Comparison of ENCODE assay signal across 9 cellular contexts in genomic region chr13:22757530-22758120, GRCh38.
DNase-seq lines count a peak whose midpoint lies in the region; ATAC-seq and TF ChIP-seq lines count a peak whose summit lies in the region.
"Had no signal": no experiment of that assay in that cellular context is flagged by ENCODE, and none has a peak within 500 bp of the region (broad histone marks: within the 10 kb centered on the region; RNA-seq: fewer than 3 reads in every experiment).

No MANE protein-coding gene starts in this region.

- no peak overlapping the region for H3K9ac ChIP-seq in H9 (ENCODE audit: extremely low read depth, insufficient read length, low read length)

- H3K56ac ChIP-seq in H9 (ENCODE audit: insufficient read length, low read depth, low read length), result no peak overlapping the region

- no peak overlapping the region for H2BK15ac ChIP-seq in H9 (ENCODE audit: low read depth, low read length)

- H3K27ac Mint-ChIP-seq in H9, result no peak overlapping the region; a peak in 1 of 7 replicates
- no peak overlapping the region for H3K27ac Mint-ChIP-seq in CD4-positive, alpha-beta memory T cell

- peak; percentile 59 for TF ChIP-seq CTCF in H9 (conservative IDR thresholded peaks at IDR 0.05)
- TF ChIP-seq CTCF in RWPE2 (IDR thresholded peaks at IDR 0.05; ENCODE audit: poor library complexity, severe bottlenecking), result peak; percentile 51

- in situ Hi-C loops in ACHN (cut with HindIII; ENCODE audit: low pct_ligation_motif_present, low pct_unique_long_range_greater_than_20kb, low sequenced_read_pairs), result no loop called here

- H4K91ac ChIP-seq in H9 (ENCODE audit: insufficient read length, low read depth, low read length), result no peak overlapping the region

- no peak overlapping the region for H3T11ph ChIP-seq in H9 (ENCODE audit: low read length)

- intact Hi-C loops in CD4-positive, alpha-beta memory T cell (cut with micrococcal nuclease), result loop anchor here (1.0 kb wide), 1 partner anchor 1119 kb away; no protein-coding TSS in a partner anchor

- H3K4me3 ChIP-seq in RWPE2 (ENCODE audit: severe bottlenecking), result no peak overlapping the region
- H3K4me3 ChIP-seq in CD4-positive, alpha-beta memory T cell (ENCODE audit: low read length in 2 of 2), result no peak overlapping the region

- no peak overlapping the region for H3K4ac ChIP-seq in H9 (ENCODE audit: low read depth, low read length)

- H3K9me3 Mint-ChIP-seq in H9, result peaks cover 10 to 14% of the 10 kb centered on the region in 2 experiments
- H3K9me3 Mint-ChIP-seq in CD4-positive, alpha-beta memory T cell, result peaks cover 0 to 5% (median 0%) of the 10 kb centered on the region in 8 donors

- peaks cover 9 to 15% of the 10 kb centered on the region in 2 experiments for H3K4me1 Mint-ChIP-seq in H9
- H3K4me1 Mint-ChIP-seq in CD4-positive, alpha-beta memory T cell, result no peaks in the 10 kb centered on the region

- H3K27ac ChIP-seq in H9 (ENCODE audit: insufficient read length, low read depth, low read length), result no peak overlapping the region
- H3K27ac ChIP-seq in RWPE2 (ENCODE audit: poor library complexity, severe bottlenecking), result no peak overlapping the region
- no peak overlapping the region for H3K27ac ChIP-seq in CD4-positive, alpha-beta memory T cell (ENCODE audit: low read depth, low read length)

- H2BK5ac ChIP-seq in H9 (ENCODE audit: insufficient read length, low read length), result no peak overlapping the region

- no peaks in the 10 kb centered on the region for H3K9me3 ChIP-seq in H9 (ENCODE audit: control insufficient read depth, low read depth, low read length)
- no peaks in the 10 kb centered on the region for H3K9me3 ChIP-seq in RWPE2 (ENCODE audit: severe bottlenecking)
- H3K9me3 ChIP-seq in CD4-positive, alpha-beta memory T cell (ENCODE audit: control insufficient read depth in 1 of 2, low read length in 2 of 2), result no peaks in the 10 kb centered on the region

- H3K27me3 ChIP-seq in H9 (ENCODE audit: insufficient read depth, low read length) (no peaks in the 10 kb centered on the region), RWPE2 (ENCODE audit: insufficient read depth, poor library complexity, severe bottlenecking) (no peaks in the 10 kb centered on the region)
- no peaks in the 10 kb centered on the region for H3K27me3 ChIP-seq in CD4-positive, alpha-beta memory T cell (ENCODE audit: insufficient read depth, low read length)

- ATAC-seq in RWPE2 (ENCODE audit: low read depth), result no peak
- ATAC-seq: Right ventricle myocardium inferior had no signal

- H2BK20ac ChIP-seq in H9 (ENCODE audit: low read depth, low read length, poor library complexity, severe bottlenecking), result no peak overlapping the region

- H3K79me2 ChIP-seq in H9 (ENCODE audit: insufficient read depth, low read length), result no peaks in the 10 kb centered on the region

- H4K20me1 ChIP-seq in H9 (ENCODE audit: control insufficient read depth, insufficient read depth, insufficient read length), result no peaks in the 10 kb centered on the region

- H3K23ac ChIP-seq in H9 (ENCODE audit: insufficient read length, low read depth, low read length), result no peak overlapping the region

- no peak overlapping the region for H2AK5ac ChIP-seq in H9 (ENCODE audit: insufficient read length, low read length)

- POLR2A ChIA-PET in CD4-positive, alpha-beta memory T cell (lab: Charles Lee; ENCODE audit: partially characterized antibody), result no interaction called here

- H3K79me1 ChIP-seq in H9 (ENCODE audit: insufficient read depth, low read depth, low read length, poor library complexity, severe bottlenecking), result no peaks in the 10 kb centered on the region

- H3K14ac ChIP-seq in H9 (ENCODE audit: insufficient read depth, low read length), result no peak overlapping the region

- H2BK12ac ChIP-seq in H9 (ENCODE audit: insufficient read length, low read depth, low read length), result no peak overlapping the region

- peaks cover 4% of the 10 kb centered on the region; the same call in 1 of the 2 replicates for H3K27me3 Mint-ChIP-seq in H9 (ENCODE audit: low read depth)
- H3K27me3 Mint-ChIP-seq in CD4-positive, alpha-beta memory T cell, result peaks cover 0 to 8% of the 10 kb centered on the region in 2 donors

- peaks cover 7 to 10% (median 9%) of the 10 kb centered on the region in 3 experiments for H3K36me3 Mint-ChIP-seq in H9 (ENCODE audit: insufficient read depth in 1 of 3, low read depth in 3 of 3)
- no peaks in the 10 kb centered on the region for H3K36me3 Mint-ChIP-seq in CD4-positive, alpha-beta memory T cell

- no peak overlapping the region for H4K5ac ChIP-seq in H9 (ENCODE audit: insufficient read length, low read depth, low read length)

- H2BK120ac ChIP-seq in H9 (ENCODE audit: low read depth, low read length, poor library complexity, severe bottlenecking), result no peak overlapping the region

- no peak overlapping the region for H3K4me3 Mint-ChIP-seq in H9
- H3K4me3 Mint-ChIP-seq in CD4-positive, alpha-beta memory T cell, result no peak overlapping the region

- DNase-seq in ACHN (peak; percentile 17), H9 (no peak), RWPE2 (ENCODE audit: low spot score) (no peak), iris pigment epithelial cell (ENCODE audit: low read depth) (peak; percentile 6), KG1 (lab: John Stamatoyannopoulos, UW) (no peak), NCI-H2171 treated with DMSO at 0.1 percent for 48 hours (lab: John Stamatoyannopoulos, UW) (no peak)
- DNase-seq in stimulated activated CD4-positive, alpha-beta T cell treated with anti-CD3 and anti-CD28 coated beads, Interleukin-12 subunit alpha, Interleukin-12 subunit beta, amount 100 ng/mL, for 4 hours, result no peak
- DNase-seq in CD4-positive, alpha-beta memory T cell, result no peak

- H3K36me3 ChIP-seq in RWPE2 (ENCODE audit: low read depth), result no peaks in the 10 kb centered on the region
- H3K36me3 ChIP-seq in CD4-positive, alpha-beta memory T cell (ENCODE audit: insufficient read depth, low read length), result no peaks in the 10 kb centered on the region

- WGBS in H9 (ENCODE audit: extremely low coverage, insufficient read length, low lambda C conversion rate), result no CpG with 5 or more reads among the region's 3 CpGs

- H3K4me1 ChIP-seq in H9 (ENCODE audit: insufficient read depth, low read length), result no peaks in the 10 kb centered on the region; the same call in 1 of the 2 replicates
- H3K4me1 ChIP-seq in RWPE2 (ENCODE audit: insufficient read depth, poor library complexity, severe bottlenecking), result no peaks in the 10 kb centered on the region
- H3K4me1 ChIP-seq in CD4-positive, alpha-beta memory T cell (ENCODE audit: insufficient read depth, low read length), result no peaks in the 10 kb centered on the region

- no peak overlapping the region for H3K4me2 ChIP-seq in H9 (ENCODE audit: insufficient read depth, insufficient read length, low read length)

- H3K23me2 ChIP-seq in H9 (ENCODE audit: insufficient read length, low read depth, low read length, poor library complexity, severe bottlenecking), result no peaks in the 10 kb centered on the region

- H4K8ac ChIP-seq in H9 (replicated peaks; ENCODE audit: insufficient read length, low read depth, low read length), result no peak overlapping the region

- no peak overlapping the region for H2AFZ ChIP-seq in H9 (ENCODE audit: low read length)

- CTCF ChIA-PET in CD4-positive, alpha-beta memory T cell (lab: Charles Lee; ENCODE audit: partially characterized antibody), result interaction anchor here (0.8 kb wide), 1 partner anchor 1814 kb away, joined by 4 read pairs; no protein-coding TSS in a partner anchor

- no peak overlapping the region for H3K18ac ChIP-seq in H9 (ENCODE audit: insufficient read length, low read depth, low read length)

Comparison
In these comparisons a context has a peak if more than half of its experiments do, and no peak if none do; other contexts are left out.
1. DNase-seq: peak in ACHN (single experiment) and iris pigment epithelial cell (single experiment); none in H9 (single experiment), RWPE2 (single experiment), KG1 (single experiment), stimulated activated CD4-positive, alpha-beta T cell treated with anti-CD3 and anti-CD28 coated beads, Interleukin-12 subunit alpha, Interleukin-12 subunit beta, amount 100 ng/mL, for 4 hours (single experiment), NCI-H2171 treated with DMSO at 0.1 percent for 48 hours (single experiment) and CD4-positive, alpha-beta memory T cell (0 of 5).